In the genomic region with DNA sequence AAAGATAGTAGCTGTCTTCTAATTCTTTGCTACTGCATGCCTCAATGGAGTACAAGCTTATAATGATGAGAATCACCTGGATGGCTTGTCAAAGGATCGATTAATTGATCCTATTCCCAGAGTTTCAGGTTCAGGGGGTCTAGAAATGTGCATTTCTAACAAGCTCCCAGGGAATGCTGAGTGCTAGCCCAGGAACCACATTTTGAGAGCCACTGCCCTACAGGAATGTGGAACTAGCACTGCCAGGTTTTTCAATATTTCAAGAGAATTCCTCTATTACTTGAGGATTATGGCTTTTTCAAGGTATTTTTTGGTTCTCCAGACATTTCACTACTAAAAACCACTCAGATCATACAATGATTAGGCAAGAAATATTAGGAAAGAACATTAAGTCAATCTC, we compare ENCODE assay signal across 2 cellular contexts.
TF ChIP-seq lines count a peak whose summit lies in the region.

No MANE protein-coding gene starts in this region.

TF ChIP-seq in SK-N-SH, 30 proteins besides CTCF, POLR2A, EP300 and RAD21:
- TF ChIP-seq, protein P1, sequence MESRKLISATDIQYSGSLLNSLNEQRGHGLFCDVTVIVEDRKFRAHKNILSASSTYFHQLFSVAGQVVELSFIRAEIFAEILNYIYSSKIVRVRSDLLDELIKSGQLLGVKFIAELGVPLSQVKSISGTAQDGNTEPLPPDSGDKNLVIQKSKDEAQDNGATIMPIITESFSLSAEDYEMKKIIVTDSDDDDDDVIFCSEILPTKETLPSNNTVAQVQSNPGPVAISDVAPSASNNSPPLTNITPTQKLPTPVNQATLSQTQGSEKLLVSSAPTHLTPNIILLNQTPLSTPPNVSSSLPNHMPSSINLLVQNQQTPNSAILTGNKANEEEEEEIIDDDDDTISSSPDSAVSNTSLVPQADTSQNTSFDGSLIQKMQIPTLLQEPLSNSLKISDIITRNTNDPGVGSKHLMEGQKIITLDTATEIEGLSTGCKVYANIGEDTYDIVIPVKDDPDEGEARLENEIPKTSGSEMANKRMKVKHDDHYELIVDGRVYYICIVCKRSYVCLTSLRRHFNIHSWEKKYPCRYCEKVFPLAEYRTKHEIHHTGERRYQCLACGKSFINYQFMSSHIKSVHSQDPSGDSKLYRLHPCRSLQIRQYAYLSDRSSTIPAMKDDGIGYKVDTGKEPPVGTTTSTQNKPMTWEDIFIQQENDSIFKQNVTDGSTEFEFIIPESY (IDR thresholded peaks at IDR 0.05; ENCODE audit: borderline replicate concordance, low read depth): no peak
- TF ChIP-seq GATA2 (CRISPR knock-in tag; IDR thresholded peaks at IDR 0.05) (no peak), FOXM1 (IDR thresholded peaks at IDR 0.05; ENCODE audit: low read depth) (no peak), MXI1 (IDR thresholded peaks at IDR 0.05; ENCODE audit: low read depth, low read length) (no peak), ELF1 (IDR thresholded peaks at IDR 0.05) (no peak), RXRA (IDR thresholded peaks at IDR 0.05; ENCODE audit: borderline replicate concordance, low read depth) (no peak), FOSL2 (IDR thresholded peaks at IDR 0.05; ENCODE audit: borderline replicate concordance, low read depth) (no peak), YY1 (IDR thresholded peaks at IDR 0.05; ENCODE audit: low read depth) (no peak), NRF1 (IDR thresholded peaks at IDR 0.05; ENCODE audit: low read depth, low read length) (no peak), TCF12 (IDR thresholded peaks at IDR 0.05) (no peak), MEF2A (IDR thresholded peaks at IDR 0.05; ENCODE audit: borderline replicate concordance, low read depth) (no peak), POLR2AphosphoS5 (IDR thresholded peaks at IDR 0.05; ENCODE audit: low read depth, low read length) (no peak), TAF1 (IDR thresholded peaks at IDR 0.05; ENCODE audit: borderline replicate concordance, low read depth, low read length) (no peak), EZH2phosphoT487 (IDR thresholded peaks at IDR 0.05; ENCODE audit: borderline replicate concordance, low read depth) (no peak), GABPA (IDR thresholded peaks at IDR 0.05; ENCODE audit: low read depth) (no peak)
- TF ChIP-seq, protein P2, sequence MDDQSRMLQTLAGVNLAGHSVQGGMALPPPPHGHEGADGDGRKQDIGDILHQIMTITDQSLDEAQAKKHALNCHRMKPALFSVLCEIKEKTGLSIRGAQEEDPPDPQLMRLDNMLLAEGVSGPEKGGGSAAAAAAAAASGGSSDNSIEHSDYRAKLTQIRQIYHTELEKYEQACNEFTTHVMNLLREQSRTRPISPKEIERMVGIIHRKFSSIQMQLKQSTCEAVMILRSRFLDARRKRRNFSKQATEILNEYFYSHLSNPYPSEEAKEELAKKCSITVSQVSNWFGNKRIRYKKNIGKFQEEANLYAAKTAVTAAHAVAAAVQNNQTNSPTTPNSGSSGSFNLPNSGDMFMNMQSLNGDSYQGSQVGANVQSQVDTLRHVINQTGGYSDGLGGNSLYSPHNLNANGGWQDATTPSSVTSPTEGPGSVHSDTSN (IDR thresholded peaks at IDR 0.05): no peak
- TF ChIP-seq, protein P3, sequence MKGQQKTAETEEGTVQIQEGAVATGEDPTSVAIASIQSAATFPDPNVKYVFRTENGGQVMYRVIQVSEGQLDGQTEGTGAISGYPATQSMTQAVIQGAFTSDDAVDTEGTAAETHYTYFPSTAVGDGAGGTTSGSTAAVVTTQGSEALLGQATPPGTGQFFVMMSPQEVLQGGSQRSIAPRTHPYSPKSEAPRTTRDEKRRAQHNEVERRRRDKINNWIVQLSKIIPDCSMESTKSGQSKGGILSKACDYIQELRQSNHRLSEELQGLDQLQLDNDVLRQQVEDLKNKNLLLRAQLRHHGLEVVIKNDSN (IDR thresholded peaks at IDR 0.05; ENCODE audit: borderline replicate concordance, low read depth): no peak
- TF ChIP-seq, protein P4, sequence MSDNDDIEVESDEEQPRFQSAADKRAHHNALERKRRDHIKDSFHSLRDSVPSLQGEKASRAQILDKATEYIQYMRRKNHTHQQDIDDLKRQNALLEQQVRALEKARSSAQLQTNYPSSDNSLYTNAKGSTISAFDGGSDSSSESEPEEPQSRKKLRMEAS (IDR thresholded peaks at IDR 0.05; ENCODE audit: low read depth): no peak
- TF ChIP-seq, protein P5, sequence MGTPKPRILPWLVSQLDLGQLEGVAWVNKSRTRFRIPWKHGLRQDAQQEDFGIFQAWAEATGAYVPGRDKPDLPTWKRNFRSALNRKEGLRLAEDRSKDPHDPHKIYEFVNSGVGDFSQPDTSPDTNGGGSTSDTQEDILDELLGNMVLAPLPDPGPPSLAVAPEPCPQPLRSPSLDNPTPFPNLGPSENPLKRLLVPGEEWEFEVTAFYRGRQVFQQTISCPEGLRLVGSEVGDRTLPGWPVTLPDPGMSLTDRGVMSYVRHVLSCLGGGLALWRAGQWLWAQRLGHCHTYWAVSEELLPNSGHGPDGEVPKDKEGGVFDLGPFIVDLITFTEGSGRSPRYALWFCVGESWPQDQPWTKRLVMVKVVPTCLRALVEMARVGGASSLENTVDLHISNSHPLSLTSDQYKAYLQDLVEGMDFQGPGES (IDR thresholded peaks at IDR 0.05; ENCODE audit: low read depth, low read length): no peak
- TF ChIP-seq, protein P6, sequence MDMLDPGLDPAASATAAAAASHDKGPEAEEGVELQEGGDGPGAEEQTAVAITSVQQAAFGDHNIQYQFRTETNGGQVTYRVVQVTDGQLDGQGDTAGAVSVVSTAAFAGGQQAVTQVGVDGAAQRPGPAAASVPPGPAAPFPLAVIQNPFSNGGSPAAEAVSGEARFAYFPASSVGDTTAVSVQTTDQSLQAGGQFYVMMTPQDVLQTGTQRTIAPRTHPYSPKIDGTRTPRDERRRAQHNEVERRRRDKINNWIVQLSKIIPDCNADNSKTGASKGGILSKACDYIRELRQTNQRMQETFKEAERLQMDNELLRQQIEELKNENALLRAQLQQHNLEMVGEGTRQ (IDR thresholded peaks at IDR 0.05; ENCODE audit: borderline replicate concordance, low read depth, low read length): no peak

TF ChIP-seq in SK-N-SH treated with all-trans-retinoic acid at 6 μM for 48 hours, 23 proteins besides CTCF, POLR2A, EP300 and RAD21 (continued from another document):
- TF ChIP-seq POU6F1 (CRISPR knock-in tag; IDR thresholded peaks at IDR 0.05; ENCODE audit: borderline replicate concordance, low read depth) (no peak), PATZ1 (CRISPR knock-in tag; IDR thresholded peaks at IDR 0.05; ENCODE audit: borderline replicate concordance) (no peak), ZC3H10 (CRISPR knock-in tag; IDR thresholded peaks at IDR 0.05) (no peak)
